In the genomic region with DNA sequence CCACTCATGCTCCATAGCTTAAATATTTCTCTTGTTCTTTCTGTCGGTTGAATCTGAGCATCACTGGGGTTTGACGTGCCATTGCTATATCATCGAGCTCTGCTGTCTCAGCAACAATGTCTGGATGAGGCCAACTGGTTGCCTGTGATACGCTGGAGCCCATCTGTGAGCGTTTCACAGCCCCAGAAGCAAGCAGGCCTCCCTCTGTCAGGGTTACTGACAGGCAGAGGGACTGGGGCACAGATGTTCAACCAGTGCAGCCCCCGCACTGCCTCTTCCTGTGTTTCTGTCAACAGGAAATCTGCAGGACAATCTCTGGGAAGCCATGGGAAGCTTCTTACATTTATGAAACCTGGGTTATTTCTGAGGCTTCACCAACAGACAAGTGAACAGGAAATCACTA, we compare ENCODE assay signal across 8 cellular contexts.
A peak's percentile ranks its signal among the peaks of the same experiment; 100 is the strongest.
DNase-seq lines count a peak whose midpoint lies in the region; ATAC-seq, FAIRE-seq and TF ChIP-seq lines count a peak whose summit lies in the region.

No MANE protein-coding gene starts in this region.

- H3K27me3 Mint-ChIP-seq in dendritic cell treated with granulocyte-macrophage colony-stimulating factor and Interleukin-4, amounts not matched to agents 40 ng/mL and 50 ng/mL, for 4 days = no peaks in the 10 kb centered on the region

- H3K4me1 Mint-ChIP-seq in dendritic cell treated with granulocyte-macrophage colony-stimulating factor and Interleukin-4, amounts not matched to agents 40 ng/mL and 50 ng/mL, for 4 days (ENCODE audit: low read depth) = peaks cover 14% of the 10 kb centered on the region

- peaks cover 12% of the 10 kb centered on the region for H3K36me3 Mint-ChIP-seq in dendritic cell treated with granulocyte-macrophage colony-stimulating factor and Interleukin-4, amounts not matched to agents 40 ng/mL and 50 ng/mL, for 4 days (ENCODE audit: low read depth)

- TF ChIP-seq POLR2A in NB4 (IDR thresholded peaks at IDR 0.05; ENCODE audit: extremely low read depth, insufficient read length) = no peak

- intact Hi-C loops in dendritic cell treated with granulocyte-macrophage colony-stimulating factor and Interleukin-4, amounts not matched to agents 40 ng/mL and 50 ng/mL, for 4 days (cut with micrococcal nuclease) = no loop called here

- H3K27ac Mint-ChIP-seq in dendritic cell treated with granulocyte-macrophage colony-stimulating factor and Interleukin-4, amounts not matched to agents 40 ng/mL and 50 ng/mL, for 4 days = peak overlapping the region; percentile 17

- no peak overlapping the region for H3K4me3 Mint-ChIP-seq in dendritic cell treated with granulocyte-macrophage colony-stimulating factor and Interleukin-4, amounts not matched to agents 40 ng/mL and 50 ng/mL, for 4 days

- ATAC-seq in HG02970 (IDR thresholded peaks at IDR 0.05; ENCODE audit: low FRiP score, unreplicated experiment) = no peak

- H3K4me3 ChIP-seq in NB4 (ENCODE audit: low read depth, low read length) = no peak overlapping the region

- peak; percentile 30 for DNase-seq in EH (ENCODE audit: low read depth)
- peak; percentile 45 for DNase-seq in NB4 (ENCODE audit: low read depth)
- DNase-seq in middle frontal gyrus (ENCODE audit: extremely low spot score, low spot score) = peak; percentile 44
- no peak for DNase-seq in stimulated activated CD4-positive, alpha-beta T cell treated with anti-CD3 and anti-CD28 coated beads, Interleukin-4, amount 100 ng/mL, for 4 hours
- DNase-seq in effector CD4-positive, alpha-beta T cell = no peak
- DNase-seq in urothelium cell line (ENCODE audit: low spot score) = no peak

- TF ChIP-seq CTCF in NB4 (IDR thresholded peaks at IDR 0.05; ENCODE audit: low read depth, low read length) = no peak

- FAIRE-seq in urothelium cell line (lab: Jason Lieb, UNC) = no peak

- H3K9me3 Mint-ChIP-seq in dendritic cell treated with granulocyte-macrophage colony-stimulating factor and Interleukin-4, amounts not matched to agents 40 ng/mL and 50 ng/mL, for 4 days = no peaks in the 10 kb centered on the region

Comparison
In these comparisons a context has a peak if more than half of its experiments do, and no peak if none do; other contexts are left out.
1. DNase-seq: peak in EH (single experiment), NB4 (single experiment) and middle frontal gyrus (single experiment); none in stimulated activated CD4-positive, alpha-beta T cell treated with anti-CD3 and anti-CD28 coated beads, Interleukin-4, amount 100 ng/mL, for 4 hours (0 of 2), effector CD4-positive, alpha-beta T cell (single experiment) and urothelium cell line (single experiment).